In genomic region chr1:18158731-18159130, GRCh38 we compare ENCODE assay signal across 37 cellular contexts. TPM values are rescaled to one million over a fixed set of nuclear protein-coding genes. Genes with fewer than 3 reads are reported as not detected.
"Had no signal": no experiment of that assay in that cellular context is flagged by ENCODE, and none has a peak within 500 bp of the region (broad histone marks: within the 10 kb centered on the region; RNA-seq: fewer than 3 reads in every experiment).

No MANE protein-coding gene starts in this region.

- H3K27me3 Mint-ChIP-seq: activated CD4-positive, alpha-beta T cell treated with anti-CD3 and anti-CD28 coated beads, Interleukin-2, amount 10 ng/mL, durations not matched to agents 24 days and 14 days had no signal

- H3K4me3 ChIP-seq: adrenal gland, body of pancreas, breast epithelium had no signal

- FAIRE-seq: astrocyte, TTC549 had no signal

- DNase-seq: activated B cell treated with CpG ODN at 0.5 μM for 24 hours; activated CD4-positive, alpha-beta memory T cell treated with anti-CD3 and anti-CD28 coated beads for 36 hours; activated CD4-positive, alpha-beta T cell treated with anti-CD3 and anti-CD28 coated beads for 4 hours; activated CD4-positive, alpha-beta T cell treated with anti-CD3 and anti-CD28 coated beads, Interleukin-2, amount 10 ng/mL, durations not matched to agents 24 days and 14 days; activated CD4-positive, alpha-beta T cell treated with anti-CD3 and anti-CD28 coated beads, Interleukin-2, amount 50 U/mL, for 1 hour; activated CD4-positive, alpha-beta T cell treated with anti-CD3 and anti-CD28 coated beads, Interleukin-2, amount 50 U/mL, for 4 hours; activated CD4-positive, CD25-positive, alpha-beta regulatory T cell treated with anti-CD3 and anti-CD28 coated beads, Interleukin-2, amount 50 U/mL, for 72 hours; activated CD8-positive, alpha-beta memory T cell treated with anti-CD3 and anti-CD28 coated beads, Interleukin-2, amount 50 U/mL, for 4 hours; activated CD8-positive, alpha-beta T cell treated with anti-CD3 and anti-CD28 coated beads for 36 hours; activated effector memory CD4-positive, alpha-beta T cell treated with anti-CD3 and anti-CD28 coated beads, Interleukin-2, amount 50 U/mL, for 16 hours; activated gamma-delta T cell treated with Interleukin-2 at 50 U/mL for 16 hours; activated naive CD4-positive, alpha-beta T cell; activated naive CD4-positive, alpha-beta T cell treated with anti-CD3 and anti-CD28 coated beads for 36 hours; activated naive CD4-positive, alpha-beta T cell treated with anti-CD3 and anti-CD28 coated beads, Interleukin-2, amount 50 U/mL, for 16 hours; activated naive CD8-positive, alpha-beta T cell treated with anti-CD3 and anti-CD28 coated beads for 36 hours; activated T-cell treated with anti-CD3 and anti-CD28 coated beads for 4 hours; activated T-cell treated with anti-CD3 and anti-CD28 coated beads, Interleukin-2, amount 50 U/mL, for 1 hour; activated T-cell treated with anti-CD3 and anti-CD28 coated beads, Interleukin-2, amount 50 U/mL, for 4 hours; activated T-cell treated with anti-CD3 and anti-CD28 coated beads, Interleukin-2, amount 50 U/mL, for 72 hours; adrenal gland; amniotic stem cell; body of pancreas; brain microvascular endothelial cell; central memory CD4-positive, alpha-beta T cell; T-helper 1 cell; T-helper 2 cell; T-helper 9 cell had no signal

- H3K9me3 ChIP-seq: adrenal gland, body of pancreas, breast epithelium had no signal

- H3K27ac ChIP-seq: body of pancreas, brain microvascular endothelial cell, breast epithelium, VCaP had no signal

- H3K4me1 ChIP-seq: adrenal gland, body of pancreas, breast epithelium had no signal

- H3K27ac Mint-ChIP-seq: activated B cell treated with CpG ODN at 0.5 μM for 24 hours; activated CD4-positive, alpha-beta memory T cell treated with anti-CD3 and anti-CD28 coated beads for 36 hours; activated CD4-positive, alpha-beta T cell treated with anti-CD3 and anti-CD28 coated beads, Interleukin-2, amount 10 ng/mL, durations not matched to agents 24 days and 14 days; activated CD8-positive, alpha-beta T cell treated with anti-CD3 and anti-CD28 coated beads for 36 hours; activated naive CD4-positive, alpha-beta T cell treated with anti-CD3 and anti-CD28 coated beads for 36 hours; activated naive CD4-positive, alpha-beta T cell treated with anti-CD3 and anti-CD28 coated beads, Interleukin-2, amount 50 U/mL, for 72 hours; activated naive CD8-positive, alpha-beta T cell treated with anti-CD3 and anti-CD28 coated beads for 36 hours; activated T-cell treated with anti-CD3 and anti-CD28 coated beads, Interleukin-2, amount 50 U/mL, for 72 hours; activated T-helper 1 cell treated with anti-CD3 and anti-CD28 coated beads, Interleukin-12 subunit alpha, Interleukin-12 subunit beta, Interleukin-2, Interleukin-4 antibody, amounts not matched to agents 30 ng/mL and 10 ng/mL and 1 ng/mL, durations not matched to agents 14 hours and 24 hours and 36 hours; activated T-helper 17 cell treated with anti-CD3 and anti-CD28 coated beads, Interleukin-2, amount 50 U/mL, for 72 hours; T-helper 1 cell treated with Interleukin-12 subunit alpha and Interleukin-12 subunit beta and Interleukin-4 antibody, amounts not matched to agents 30 μg/mL and 1 μg/mL, for 36 hours; T-helper 2 cell treated with Interferon-gamma antibody and Interleukin-4, amounts not matched to agents 5 μg/mL and 100 μg/mL, for 36 hours had no signal

- ATAC-seq: activated CD8-positive, alpha-beta T cell treated with anti-CD3 and anti-CD28 coated beads for 36 hours; activated naive CD4-positive, alpha-beta T cell treated with anti-CD3 and anti-CD28 coated beads, Interleukin-2, amount 50 U/mL, for 72 hours; activated T-cell treated with anti-CD3 and anti-CD28 coated beads, Interleukin-2, amount 50 U/mL, for 4 hours; activated T-cell treated with anti-CD3 and anti-CD28 coated beads, Interleukin-2, amount 50 U/mL, for 72 hours; activated T-helper 17 cell treated with anti-CD3 and anti-CD28 coated beads, Interleukin-2, amount 50 U/mL, for 72 hours; body of pancreas had no signal

- H3K4me1 Mint-ChIP-seq: activated B cell treated with CpG ODN at 0.5 μM for 24 hours; activated CD4-positive, alpha-beta T cell treated with anti-CD3 and anti-CD28 coated beads, Interleukin-2, amount 10 ng/mL, durations not matched to agents 24 days and 14 days; activated naive CD8-positive, alpha-beta T cell treated with anti-CD3 and anti-CD28 coated beads for 36 hours; activated T-helper 17 cell treated with anti-CD3 and anti-CD28 coated beads, Interleukin-2, amount 50 U/mL, for 72 hours had no signal

- H3K27me3 ChIP-seq: adrenal gland, body of pancreas, brain microvascular endothelial cell had no signal

- H3K4me3 Mint-ChIP-seq: activated B cell treated with CpG ODN at 0.5 μM for 24 hours; activated CD4-positive, alpha-beta memory T cell treated with anti-CD3 and anti-CD28 coated beads for 36 hours; activated CD4-positive, alpha-beta T cell treated with anti-CD3 and anti-CD28 coated beads, Interleukin-2, amount 10 ng/mL, durations not matched to agents 24 days and 14 days; activated CD8-positive, alpha-beta T cell treated with anti-CD3 and anti-CD28 coated beads for 36 hours; activated naive CD4-positive, alpha-beta T cell treated with anti-CD3 and anti-CD28 coated beads for 36 hours; activated naive CD8-positive, alpha-beta T cell treated with anti-CD3 and anti-CD28 coated beads for 36 hours; activated T-cell treated with anti-CD3 and anti-CD28 coated beads, Interleukin-2, amount 50 U/mL, for 4 hours; activated T-cell treated with anti-CD3 and anti-CD28 coated beads, Interleukin-2, amount 50 U/mL, for 72 hours; activated T-helper 1 cell treated with anti-CD3 and anti-CD28 coated beads, Interleukin-12 subunit alpha, Interleukin-12 subunit beta, Interleukin-2, Interleukin-4 antibody, amounts not matched to agents 30 ng/mL and 10 ng/mL and 1 ng/mL, durations not matched to agents 14 hours and 24 hours and 36 hours; activated T-helper 17 cell treated with anti-CD3 and anti-CD28 coated beads, Interleukin-2, amount 50 U/mL, for 72 hours; T-helper 1 cell treated with Interleukin-12 subunit alpha and Interleukin-12 subunit beta and Interleukin-4 antibody, amounts not matched to agents 30 μg/mL and 1 μg/mL, for 36 hours; T-helper 2 cell treated with Interferon-gamma antibody and Interleukin-4, amounts not matched to agents 5 μg/mL and 100 μg/mL, for 36 hours had no signal

- H3K9me3 Mint-ChIP-seq: activated B cell treated with CpG ODN at 0.5 μM for 24 hours; activated CD4-positive, alpha-beta memory T cell treated with anti-CD3 and anti-CD28 coated beads for 36 hours; activated CD4-positive, alpha-beta T cell treated with anti-CD3 and anti-CD28 coated beads, Interleukin-2, amount 10 ng/mL, durations not matched to agents 24 days and 14 days; activated CD8-positive, alpha-beta T cell treated with anti-CD3 and anti-CD28 coated beads for 36 hours; activated naive CD4-positive, alpha-beta T cell treated with anti-CD3 and anti-CD28 coated beads for 36 hours; activated naive CD4-positive, alpha-beta T cell treated with anti-CD3 and anti-CD28 coated beads, Interleukin-2, amount 50 U/mL, for 72 hours; activated naive CD8-positive, alpha-beta T cell treated with anti-CD3 and anti-CD28 coated beads for 36 hours; activated T-cell treated with anti-CD3 and anti-CD28 coated beads, Interleukin-2, amount 50 U/mL, for 4 hours; activated T-cell treated with anti-CD3 and anti-CD28 coated beads, Interleukin-2, amount 50 U/mL, for 72 hours; activated T-helper 1 cell treated with anti-CD3 and anti-CD28 coated beads, Interleukin-12 subunit alpha, Interleukin-12 subunit beta, Interleukin-2, Interleukin-4 antibody, amounts not matched to agents 30 ng/mL and 10 ng/mL and 1 ng/mL, durations not matched to agents 14 hours and 24 hours and 36 hours; activated T-helper 17 cell treated with anti-CD3 and anti-CD28 coated beads, Interleukin-2, amount 50 U/mL, for 72 hours; T-helper 1 cell treated with Interleukin-12 subunit alpha and Interleukin-12 subunit beta and Interleukin-4 antibody, amounts not matched to agents 30 μg/mL and 1 μg/mL, for 36 hours; T-helper 2 cell treated with Interferon-gamma antibody and Interleukin-4, amounts not matched to agents 5 μg/mL and 100 μg/mL, for 36 hours had no signal

- H3K36me3 Mint-ChIP-seq: activated CD4-positive, alpha-beta memory T cell treated with anti-CD3 and anti-CD28 coated beads for 36 hours; activated naive CD4-positive, alpha-beta T cell treated with anti-CD3 and anti-CD28 coated beads, Interleukin-2, amount 50 U/mL, for 72 hours; activated naive CD8-positive, alpha-beta T cell treated with anti-CD3 and anti-CD28 coated beads for 36 hours had no signal

- H3K36me3 ChIP-seq: adrenal gland, brain microvascular endothelial cell, breast epithelium had no signal

RNA-seq across cellular contexts. Expression of gene IGSF21, which starts 51.1 kb away (rescaled TPM):
- total RNA-seq: activated B cell treated with CpG ODN at 0.5 μM for 24 hours; activated CD4-positive, alpha-beta memory T cell treated with anti-CD3 and anti-CD28 coated beads for 36 hours; activated CD4-positive, alpha-beta T cell treated with anti-CD3 and anti-CD28 coated beads, Interleukin-2, amount 10 ng/mL, durations not matched to agents 24 days and 14 days; activated CD8-positive, alpha-beta memory T cell treated with anti-CD3 and anti-CD28 coated beads for 36 hours; activated CD8-positive, alpha-beta T cell treated with anti-CD3 and anti-CD28 coated beads for 36 hours; activated naive CD4-positive, alpha-beta T cell treated with anti-CD3 and anti-CD28 coated beads for 36 hours; activated naive CD4-positive, alpha-beta T cell treated with anti-CD3 and anti-CD28 coated beads, Interleukin-2, amount 50 U/mL, for 72 hours; activated naive CD8-positive, alpha-beta T cell treated with anti-CD3 and anti-CD28 coated beads for 36 hours; activated T-cell treated with anti-CD3 and anti-CD28 coated beads, Interleukin-2, amount 50 U/mL, for 4 hours; activated T-cell treated with anti-CD3 and anti-CD28 coated beads, Interleukin-2, amount 50 U/mL, for 72 hours; activated T-helper 1 cell treated with anti-CD3 and anti-CD28 coated beads, Interleukin-12 subunit alpha, Interleukin-12 subunit beta, Interleukin-2, Interleukin-4 antibody, amounts not matched to agents 30 ng/mL and 10 ng/mL and 1 ng/mL, durations not matched to agents 14 hours and 24 hours and 36 hours; activated T-helper 17 cell treated with anti-CD3 and anti-CD28 coated beads, Interleukin-2, amount 50 U/mL, for 72 hours; astrocyte had no signal
